Comparison of ENCODE assay signal across 1 cellular context in the genomic region with DNA sequence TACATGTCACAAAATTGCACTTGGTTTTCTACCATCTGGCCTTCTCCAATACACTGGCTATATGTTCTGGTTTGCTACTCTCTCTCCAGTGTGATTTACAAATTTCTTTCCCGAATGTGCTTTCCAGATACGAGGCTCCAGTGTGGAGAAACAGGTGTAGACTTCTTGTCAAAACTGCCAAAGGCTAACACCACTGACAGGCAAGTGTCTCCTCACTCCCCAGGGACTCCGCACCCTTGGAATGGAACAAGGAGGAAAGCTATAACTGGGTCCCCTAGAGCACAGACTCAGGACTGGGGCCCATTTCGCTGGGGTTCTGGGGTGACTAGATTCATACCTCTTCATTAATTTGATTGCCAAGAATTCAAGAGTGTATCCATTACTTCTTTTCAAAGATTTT.
TF ChIP-seq lines count a peak whose summit lies in the region.

No MANE protein-coding gene starts in this region.

TF ChIP-seq in liver, 16 proteins besides CTCF, POLR2A, EP300 and RAD21 (continued from another document):
- TF ChIP-seq SP1 (IDR thresholded peaks at IDR 0.05) (no peak), TAF1 (conservative IDR thresholded peaks at IDR 0.05) (no peak), GABPA (IDR thresholded peaks at IDR 0.05 in 1 of 2, conservative IDR thresholded peaks at IDR 0.05 in 1 of 2) (no peak), RXRA (IDR thresholded peaks at IDR 0.05) (no peak), FOXA1 (IDR thresholded peaks at IDR 0.05) (no peak), JUND (IDR thresholded peaks at IDR 0.05) (no peak), EGR1 (IDR thresholded peaks at IDR 0.05; ENCODE audit: low read depth in 2 of 2) (no peak)
